In the genomic region with DNA sequence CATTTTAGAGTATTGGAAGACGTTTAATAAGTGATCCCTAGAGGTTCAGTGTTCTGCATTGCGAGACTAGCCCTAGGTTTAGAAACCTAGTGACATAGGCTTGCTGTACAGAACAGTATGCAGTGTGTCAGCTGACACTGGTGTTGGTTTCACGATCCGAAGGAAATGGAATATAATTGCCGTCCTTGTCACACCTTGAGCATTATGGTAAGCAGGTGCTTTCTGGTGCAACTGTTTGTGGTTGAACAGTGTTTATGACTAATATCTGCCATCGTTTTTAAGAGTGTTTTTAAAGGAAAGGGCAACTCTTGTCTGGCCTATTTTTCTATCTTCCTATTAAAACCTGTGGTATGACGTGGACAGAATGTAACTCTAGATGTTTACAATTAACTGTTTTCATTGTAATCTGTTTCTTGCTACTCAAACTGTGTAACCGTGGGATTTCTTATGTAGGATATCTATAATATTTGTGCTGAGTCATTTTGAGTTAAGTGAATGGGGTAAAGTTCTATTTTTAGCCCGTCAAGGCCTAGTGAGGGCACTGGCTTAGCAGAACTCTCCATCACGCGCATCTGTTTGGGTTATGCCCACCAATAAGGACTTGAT, we compare ENCODE assay signal across 1 cellular context.
A peak's percentile ranks its signal among the peaks of the same experiment; 100 is the strongest.
TF ChIP-seq lines count a peak whose summit lies in the region.

No MANE protein-coding gene starts in this region.

TF ChIP-seq in K562, 482 proteins besides CTCF, POLR2A, EP300 and RAD21 (continued from another document and continues in another):
- TF ChIP-seq, protein P1, sequence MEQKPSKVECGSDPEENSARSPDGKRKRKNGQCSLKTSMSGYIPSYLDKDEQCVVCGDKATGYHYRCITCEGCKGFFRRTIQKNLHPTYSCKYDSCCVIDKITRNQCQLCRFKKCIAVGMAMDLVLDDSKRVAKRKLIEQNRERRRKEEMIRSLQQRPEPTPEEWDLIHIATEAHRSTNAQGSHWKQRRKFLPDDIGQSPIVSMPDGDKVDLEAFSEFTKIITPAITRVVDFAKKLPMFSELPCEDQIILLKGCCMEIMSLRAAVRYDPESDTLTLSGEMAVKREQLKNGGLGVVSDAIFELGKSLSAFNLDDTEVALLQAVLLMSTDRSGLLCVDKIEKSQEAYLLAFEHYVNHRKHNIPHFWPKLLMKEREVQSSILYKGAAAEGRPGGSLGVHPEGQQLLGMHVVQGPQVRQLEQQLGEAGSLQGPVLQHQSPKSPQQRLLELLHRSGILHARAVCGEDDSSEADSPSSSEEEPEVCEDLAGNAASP (IDR thresholded peaks at IDR 0.05), result no peak
- TF ChIP-seq, protein P2, sequence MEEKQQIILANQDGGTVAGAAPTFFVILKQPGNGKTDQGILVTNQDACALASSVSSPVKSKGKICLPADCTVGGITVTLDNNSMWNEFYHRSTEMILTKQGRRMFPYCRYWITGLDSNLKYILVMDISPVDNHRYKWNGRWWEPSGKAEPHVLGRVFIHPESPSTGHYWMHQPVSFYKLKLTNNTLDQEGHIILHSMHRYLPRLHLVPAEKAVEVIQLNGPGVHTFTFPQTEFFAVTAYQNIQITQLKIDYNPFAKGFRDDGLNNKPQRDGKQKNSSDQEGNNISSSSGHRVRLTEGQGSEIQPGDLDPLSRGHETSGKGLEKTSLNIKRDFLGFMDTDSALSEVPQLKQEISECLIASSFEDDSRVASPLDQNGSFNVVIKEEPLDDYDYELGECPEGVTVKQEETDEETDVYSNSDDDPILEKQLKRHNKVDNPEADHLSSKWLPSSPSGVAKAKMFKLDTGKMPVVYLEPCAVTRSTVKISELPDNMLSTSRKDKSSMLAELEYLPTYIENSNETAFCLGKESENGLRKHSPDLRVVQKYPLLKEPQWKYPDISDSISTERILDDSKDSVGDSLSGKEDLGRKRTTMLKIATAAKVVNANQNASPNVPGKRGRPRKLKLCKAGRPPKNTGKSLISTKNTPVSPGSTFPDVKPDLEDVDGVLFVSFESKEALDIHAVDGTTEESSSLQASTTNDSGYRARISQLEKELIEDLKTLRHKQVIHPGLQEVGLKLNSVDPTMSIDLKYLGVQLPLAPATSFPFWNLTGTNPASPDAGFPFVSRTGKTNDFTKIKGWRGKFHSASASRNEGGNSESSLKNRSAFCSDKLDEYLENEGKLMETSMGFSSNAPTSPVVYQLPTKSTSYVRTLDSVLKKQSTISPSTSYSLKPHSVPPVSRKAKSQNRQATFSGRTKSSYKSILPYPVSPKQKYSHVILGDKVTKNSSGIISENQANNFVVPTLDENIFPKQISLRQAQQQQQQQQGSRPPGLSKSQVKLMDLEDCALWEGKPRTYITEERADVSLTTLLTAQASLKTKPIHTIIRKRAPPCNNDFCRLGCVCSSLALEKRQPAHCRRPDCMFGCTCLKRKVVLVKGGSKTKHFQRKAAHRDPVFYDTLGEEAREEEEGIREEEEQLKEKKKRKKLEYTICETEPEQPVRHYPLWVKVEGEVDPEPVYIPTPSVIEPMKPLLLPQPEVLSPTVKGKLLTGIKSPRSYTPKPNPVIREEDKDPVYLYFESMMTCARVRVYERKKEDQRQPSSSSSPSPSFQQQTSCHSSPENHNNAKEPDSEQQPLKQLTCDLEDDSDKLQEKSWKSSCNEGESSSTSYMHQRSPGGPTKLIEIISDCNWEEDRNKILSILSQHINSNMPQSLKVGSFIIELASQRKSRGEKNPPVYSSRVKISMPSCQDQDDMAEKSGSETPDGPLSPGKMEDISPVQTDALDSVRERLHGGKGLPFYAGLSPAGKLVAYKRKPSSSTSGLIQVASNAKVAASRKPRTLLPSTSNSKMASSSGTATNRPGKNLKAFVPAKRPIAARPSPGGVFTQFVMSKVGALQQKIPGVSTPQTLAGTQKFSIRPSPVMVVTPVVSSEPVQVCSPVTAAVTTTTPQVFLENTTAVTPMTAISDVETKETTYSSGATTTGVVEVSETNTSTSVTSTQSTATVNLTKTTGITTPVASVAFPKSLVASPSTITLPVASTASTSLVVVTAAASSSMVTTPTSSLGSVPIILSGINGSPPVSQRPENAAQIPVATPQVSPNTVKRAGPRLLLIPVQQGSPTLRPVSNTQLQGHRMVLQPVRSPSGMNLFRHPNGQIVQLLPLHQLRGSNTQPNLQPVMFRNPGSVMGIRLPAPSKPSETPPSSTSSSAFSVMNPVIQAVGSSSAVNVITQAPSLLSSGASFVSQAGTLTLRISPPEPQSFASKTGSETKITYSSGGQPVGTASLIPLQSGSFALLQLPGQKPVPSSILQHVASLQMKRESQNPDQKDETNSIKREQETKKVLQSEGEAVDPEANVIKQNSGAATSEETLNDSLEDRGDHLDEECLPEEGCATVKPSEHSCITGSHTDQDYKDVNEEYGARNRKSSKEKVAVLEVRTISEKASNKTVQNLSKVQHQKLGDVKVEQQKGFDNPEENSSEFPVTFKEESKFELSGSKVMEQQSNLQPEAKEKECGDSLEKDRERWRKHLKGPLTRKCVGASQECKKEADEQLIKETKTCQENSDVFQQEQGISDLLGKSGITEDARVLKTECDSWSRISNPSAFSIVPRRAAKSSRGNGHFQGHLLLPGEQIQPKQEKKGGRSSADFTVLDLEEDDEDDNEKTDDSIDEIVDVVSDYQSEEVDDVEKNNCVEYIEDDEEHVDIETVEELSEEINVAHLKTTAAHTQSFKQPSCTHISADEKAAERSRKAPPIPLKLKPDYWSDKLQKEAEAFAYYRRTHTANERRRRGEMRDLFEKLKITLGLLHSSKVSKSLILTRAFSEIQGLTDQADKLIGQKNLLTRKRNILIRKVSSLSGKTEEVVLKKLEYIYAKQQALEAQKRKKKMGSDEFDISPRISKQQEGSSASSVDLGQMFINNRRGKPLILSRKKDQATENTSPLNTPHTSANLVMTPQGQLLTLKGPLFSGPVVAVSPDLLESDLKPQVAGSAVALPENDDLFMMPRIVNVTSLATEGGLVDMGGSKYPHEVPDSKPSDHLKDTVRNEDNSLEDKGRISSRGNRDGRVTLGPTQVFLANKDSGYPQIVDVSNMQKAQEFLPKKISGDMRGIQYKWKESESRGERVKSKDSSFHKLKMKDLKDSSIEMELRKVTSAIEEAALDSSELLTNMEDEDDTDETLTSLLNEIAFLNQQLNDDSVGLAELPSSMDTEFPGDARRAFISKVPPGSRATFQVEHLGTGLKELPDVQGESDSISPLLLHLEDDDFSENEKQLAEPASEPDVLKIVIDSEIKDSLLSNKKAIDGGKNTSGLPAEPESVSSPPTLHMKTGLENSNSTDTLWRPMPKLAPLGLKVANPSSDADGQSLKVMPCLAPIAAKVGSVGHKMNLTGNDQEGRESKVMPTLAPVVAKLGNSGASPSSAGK (IDR thresholded peaks at IDR 0.05), result peak; percentile 73
- TF ChIP-seq ILF3 (IDR thresholded peaks at IDR 0.05; ENCODE audit: borderline replicate concordance), result no peak
- no peak for TF ChIP-seq FOXA3 (CRISPR knock-in tag; conservative IDR thresholded peaks at IDR 0.05 in 1 of 2, IDR thresholded peaks at IDR 0.05 in 1 of 2)
- TF ChIP-seq FOXJ3 (CRISPR knock-in tag; IDR thresholded peaks at IDR 0.05), result no peak
- TF ChIP-seq ZNF184 (CRISPR knock-in tag; IDR thresholded peaks at IDR 0.05), result no peak
- peak; percentile 92 for TF ChIP-seq BACH1 (tag; IDR thresholded peaks at IDR 0.05)
- 0 out of 4 replicates have a peak, but pooled peaks of 1 of the 2 experiments have one; percentile 22 for TF ChIP-seq NRF1 (conservative IDR thresholded peaks at IDR 0.05 in 1 of 2, IDR thresholded peaks at IDR 0.05 in 1 of 2)
- TF ChIP-seq, protein P3, sequence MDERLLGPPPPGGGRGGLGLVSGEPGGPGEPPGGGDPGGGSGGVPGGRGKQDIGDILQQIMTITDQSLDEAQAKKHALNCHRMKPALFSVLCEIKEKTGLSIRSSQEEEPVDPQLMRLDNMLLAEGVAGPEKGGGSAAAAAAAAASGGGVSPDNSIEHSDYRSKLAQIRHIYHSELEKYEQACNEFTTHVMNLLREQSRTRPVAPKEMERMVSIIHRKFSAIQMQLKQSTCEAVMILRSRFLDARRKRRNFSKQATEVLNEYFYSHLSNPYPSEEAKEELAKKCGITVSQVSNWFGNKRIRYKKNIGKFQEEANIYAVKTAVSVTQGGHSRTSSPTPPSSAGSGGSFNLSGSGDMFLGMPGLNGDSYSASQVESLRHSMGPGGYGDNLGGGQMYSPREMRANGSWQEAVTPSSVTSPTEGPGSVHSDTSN (CRISPR knock-in tag; IDR thresholded peaks at IDR 0.05; ENCODE audit: low read depth), result no peak
- TF ChIP-seq, protein P3 (tag; conservative IDR thresholded peaks at IDR 0.05; ENCODE audit: low read depth), result no peak
- no peak for TF ChIP-seq PYGO2 (tag; IDR thresholded peaks at IDR 0.05)
- peak; percentile 92 for TF ChIP-seq C11orf30 (IDR thresholded peaks at IDR 0.05; ENCODE audit: low read depth)
- peak; percentile 60; the same call in 1 of the 2 replicates for TF ChIP-seq SMARCE1 (IDR thresholded peaks at IDR 0.05)
- no peak for TF ChIP-seq TEAD1 (CRISPR knock-in tag; IDR thresholded peaks at IDR 0.05)
- peak; percentile 90 for TF ChIP-seq MAFK (IDR thresholded peaks at IDR 0.05; ENCODE audit: low read length)
- peak; percentile 59 for TF ChIP-seq HNRNPLL (IDR thresholded peaks at IDR 0.05; ENCODE audit: low read depth, low read length, poor library complexity, severe bottlenecking)
- 0 out of 2 replicates have a peak, but pooled peaks have one; percentile 25 for TF ChIP-seq EP400 (IDR thresholded peaks at IDR 0.05)
- peak; percentile 95 for TF ChIP-seq NFE2 (IDR thresholded peaks at IDR 0.05; ENCODE audit: low read depth)
- no peak for TF ChIP-seq ZNF3 (CRISPR knock-in tag; IDR thresholded peaks at IDR 0.05)
- no peak for TF ChIP-seq NR3C1 (CRISPR knock-in tag; IDR thresholded peaks at IDR 0.05)
- peak; percentile 68 for TF ChIP-seq ARID1B (IDR thresholded peaks at IDR 0.05)
- TF ChIP-seq, protein P4, sequence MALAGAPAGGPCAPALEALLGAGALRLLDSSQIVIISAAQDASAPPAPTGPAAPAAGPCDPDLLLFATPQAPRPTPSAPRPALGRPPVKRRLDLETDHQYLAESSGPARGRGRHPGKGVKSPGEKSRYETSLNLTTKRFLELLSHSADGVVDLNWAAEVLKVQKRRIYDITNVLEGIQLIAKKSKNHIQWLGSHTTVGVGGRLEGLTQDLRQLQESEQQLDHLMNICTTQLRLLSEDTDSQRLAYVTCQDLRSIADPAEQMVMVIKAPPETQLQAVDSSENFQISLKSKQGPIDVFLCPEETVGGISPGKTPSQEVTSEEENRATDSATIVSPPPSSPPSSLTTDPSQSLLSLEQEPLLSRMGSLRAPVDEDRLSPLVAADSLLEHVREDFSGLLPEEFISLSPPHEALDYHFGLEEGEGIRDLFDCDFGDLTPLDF (CRISPR knock-in tag; IDR thresholded peaks at IDR 0.05), result no peak
- TF ChIP-seq TCFL5 (CRISPR knock-in tag; conservative IDR thresholded peaks at IDR 0.05), result no peak
- no peak for TF ChIP-seq MYNN (IDR thresholded peaks at IDR 0.05)
- no peak for TF ChIP-seq MYNN (CRISPR knock-in tag; IDR thresholded peaks at IDR 0.05)
- peak; percentile 34; the same call in 1 of the 2 replicates for TF ChIP-seq NBN (IDR thresholded peaks at IDR 0.05; ENCODE audit: low read depth)
- TF ChIP-seq, protein P5, sequence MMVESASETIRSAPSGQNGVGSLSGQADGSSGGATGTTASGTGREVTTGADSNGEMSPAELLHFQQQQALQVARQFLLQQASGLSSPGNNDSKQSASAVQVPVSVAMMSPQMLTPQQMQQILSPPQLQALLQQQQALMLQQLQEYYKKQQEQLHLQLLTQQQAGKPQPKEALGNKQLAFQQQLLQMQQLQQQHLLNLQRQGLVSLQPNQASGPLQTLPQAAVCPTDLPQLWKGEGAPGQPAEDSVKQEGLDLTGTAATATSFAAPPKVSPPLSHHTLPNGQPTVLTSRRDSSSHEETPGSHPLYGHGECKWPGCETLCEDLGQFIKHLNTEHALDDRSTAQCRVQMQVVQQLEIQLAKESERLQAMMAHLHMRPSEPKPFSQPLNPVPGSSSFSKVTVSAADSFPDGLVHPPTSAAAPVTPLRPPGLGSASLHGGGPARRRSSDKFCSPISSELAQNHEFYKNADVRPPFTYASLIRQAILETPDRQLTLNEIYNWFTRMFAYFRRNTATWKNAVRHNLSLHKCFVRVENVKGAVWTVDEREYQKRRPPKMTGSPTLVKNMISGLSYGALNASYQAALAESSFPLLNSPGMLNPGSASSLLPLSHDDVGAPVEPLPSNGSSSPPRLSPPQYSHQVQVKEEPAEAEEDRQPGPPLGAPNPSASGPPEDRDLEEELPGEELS (CRISPR knock-in tag; IDR thresholded peaks at IDR 0.05; ENCODE audit: borderline replicate concordance), result no peak
- peak; percentile 94 for TF ChIP-seq MEF2D (tag; conservative IDR thresholded peaks at IDR 0.05; ENCODE audit: low read depth)
- no peak for TF ChIP-seq TSC22D4 (tag; IDR thresholded peaks at IDR 0.05)
- peak; percentile 97 for TF ChIP-seq MEF2A (IDR thresholded peaks at IDR 0.05; ENCODE audit: control insufficient read depth, low read depth, low read length)
- TF ChIP-seq ZNF174 (CRISPR knock-in tag; IDR thresholded peaks at IDR 0.05), result no peak
- no peak for TF ChIP-seq HMG20A (CRISPR knock-in tag; conservative IDR thresholded peaks at IDR 0.05)
- TF ChIP-seq HDAC3 (IDR thresholded peaks at IDR 0.05; ENCODE audit: borderline replicate concordance, partially characterized antibody), result peak; percentile 26
- no peak for TF ChIP-seq PCBP2 (IDR thresholded peaks at IDR 0.05; ENCODE audit: low read depth, low read length, poor library complexity, severe bottlenecking)
- no peak for TF ChIP-seq SAFB (IDR thresholded peaks at IDR 0.05; ENCODE audit: borderline replicate concordance, low read depth, low read length)
- TF ChIP-seq FOSL1 (tag; conservative IDR thresholded peaks at IDR 0.05), result peak; percentile 54; the same call in 1 of the 2 replicates
- no peak for TF ChIP-seq ZFP36 (IDR thresholded peaks at IDR 0.05; ENCODE audit: low read depth, low read length, partially characterized antibody)
- TF ChIP-seq ESRRA (IDR thresholded peaks at IDR 0.05; ENCODE audit: borderline replicate concordance, low read depth), result no peak
- TF ChIP-seq, protein P6, sequence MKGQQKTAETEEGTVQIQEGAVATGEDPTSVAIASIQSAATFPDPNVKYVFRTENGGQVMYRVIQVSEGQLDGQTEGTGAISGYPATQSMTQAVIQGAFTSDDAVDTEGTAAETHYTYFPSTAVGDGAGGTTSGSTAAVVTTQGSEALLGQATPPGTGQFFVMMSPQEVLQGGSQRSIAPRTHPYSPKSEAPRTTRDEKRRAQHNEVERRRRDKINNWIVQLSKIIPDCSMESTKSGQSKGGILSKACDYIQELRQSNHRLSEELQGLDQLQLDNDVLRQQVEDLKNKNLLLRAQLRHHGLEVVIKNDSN (CRISPR knock-in tag; IDR thresholded peaks at IDR 0.05), result peak; percentile 47; the same call in 1 of the 2 replicates
- peak; percentile 79 for TF ChIP-seq DPF2 (IDR thresholded peaks at IDR 0.05)
- TF ChIP-seq PTRF (tag; IDR thresholded peaks at IDR 0.05), result no peak
